ENCODE assay signal across 1 cellular context in genomic region chr19:34926685-34927375, GRCh38.
TF ChIP-seq lines count a peak whose summit lies in the region.

ZNF30 (plus strand) TSS chr19:34926903; CDS start chr19:34929948, 3,045 bp downstream.

TF ChIP-seq in H1, 55 proteins besides CTCF, POLR2A, EP300 and RAD21 (continued from another document):
- TF ChIP-seq EGR1 (IDR thresholded peaks at IDR 0.05; ENCODE audit: borderline replicate concordance, low read depth, low read length) (0 out of 2 replicates have a peak, but pooled peaks have one; percentile 10), POLR2AphosphoS5 (IDR thresholded peaks at IDR 0.05; ENCODE audit: low read depth, low read length) (peak; percentile 82), SAP30 (IDR thresholded peaks at IDR 0.05; ENCODE audit: insufficient read depth, insufficient replicate concordance, low read length) (no peak), TEAD4 (IDR thresholded peaks at IDR 0.05; ENCODE audit: low read depth, low read length) (0 out of 2 replicates have a peak, but pooled peaks have one; percentile 12), KDM5A (IDR thresholded peaks at IDR 0.05; ENCODE audit: low read length) (no peak), CHD1 (IDR thresholded peaks at IDR 0.05; ENCODE audit: low read depth, low read length) (no peak), CHD7 (IDR thresholded peaks at IDR 0.05; ENCODE audit: insufficient replicate concordance, low read length) (no peak), KDM4A (IDR thresholded peaks at IDR 0.05; ENCODE audit: low read depth, low read length, severe bottlenecking) (peak; percentile 87)
